In the genomic region with DNA sequence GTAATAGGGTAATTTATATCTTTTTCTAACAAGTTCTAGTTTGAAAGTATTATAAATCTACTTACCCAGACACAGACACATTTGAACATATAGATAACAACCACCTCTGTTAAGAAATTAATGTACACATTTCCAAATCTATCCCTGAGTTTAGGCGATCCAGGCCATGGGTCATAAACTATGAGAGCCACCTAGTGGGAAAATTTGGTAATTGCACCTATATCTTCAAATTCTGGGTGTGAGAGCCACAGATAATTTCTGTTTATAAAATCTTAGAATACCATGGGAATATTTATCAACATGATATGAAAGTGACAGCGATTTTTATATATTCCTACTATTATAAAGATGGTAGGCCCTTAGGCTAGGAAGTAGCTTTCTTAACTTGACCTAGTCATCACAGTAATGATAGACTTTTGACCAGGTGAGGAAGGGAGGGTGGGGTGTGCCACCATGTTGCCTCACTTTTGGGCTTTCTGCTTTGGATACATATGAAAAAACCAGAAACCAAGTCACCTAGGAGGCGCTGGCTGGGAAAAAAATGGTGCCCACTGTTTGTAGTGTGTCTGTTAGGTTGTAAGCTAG, we compare ENCODE assay signal across 8 cellular contexts. TPM values are rescaled to one million over a fixed set of nuclear protein-coding genes. Genes with fewer than 3 reads are reported as not detected.
A peak's percentile ranks its signal among the peaks of the same experiment; 100 is the strongest.
DNase-seq lines count a peak whose midpoint lies in the region; TF ChIP-seq lines count a peak whose summit lies in the region.

No MANE protein-coding gene starts in this region.

- H3K4me3 ChIP-seq in A673 (ENCODE audit: low read depth, low read length, poor library complexity, severe bottlenecking) (no peak overlapping the region), neutrophil (ENCODE audit: low read depth in 1 of 2, low read length in 1 of 2) (no peak overlapping the region)

- H3K4me1 ChIP-seq in A673 (ENCODE audit: insufficient read depth, low read length, poor library complexity, severe bottlenecking) (peaks cover 5% of the 10 kb centered on the region), neutrophil (ENCODE audit: control insufficient read depth in 1 of 2, insufficient read depth in 1 of 2, low read depth in 1 of 2, low read length in 1 of 2) (peaks cover 15 to 30% of the 10 kb centered on the region in 2 experiments)

- TF ChIP-seq CTCF in A673 (conservative IDR thresholded peaks at IDR 0.05; ENCODE audit: low read depth, low read length) = peak; percentile 83
- TF ChIP-seq CTCF in neutrophil (IDR thresholded peaks at IDR 0.05) = peak; percentile 88

- H3K27me3 ChIP-seq in A673 (replicated peaks; ENCODE audit: insufficient read depth, low read depth, low read length, poor library complexity) = no peaks in the 10 kb centered on the region
- no peaks in the 10 kb centered on the region for H3K27me3 ChIP-seq in neutrophil

- POLR2A ChIA-PET in A673 (lab: Charles Lee; ENCODE audit: low non-redundant PET) = no interaction called here

- H3K9me3 ChIP-seq in A673 (ENCODE audit: low read depth, low read length, poor library complexity, severe bottlenecking) = no peaks in the 10 kb centered on the region
- H3K9me3 ChIP-seq in neutrophil = no peaks in the 10 kb centered on the region

- no peak overlapping the region for H3K27ac ChIP-seq in A673 (ENCODE audit: low read depth, low read length, poor library complexity, severe bottlenecking)
- peak overlapping the region; percentile 82 for H3K27ac ChIP-seq in epithelial cell of prostate
- H3K27ac ChIP-seq in neutrophil = no peak overlapping the region

- BruUV-seq in A673 (replicated peaks; lab: Mats Ljungman, UMichigan) = no TSS peak

- CTCF ChIA-PET in A673 (lab: Charles Lee) = interaction anchor here (0.6 to 1.2 kb wide), 6 partner anchors 11 to 173 kb away, joined by 3 to 5 read pairs (median 4); no protein-coding TSS in a partner anchor

- DNase-seq in A673 (ENCODE audit: low spot score) (peak; percentile 65), GDM1 (lab: John Stamatoyannopoulos, UW) (peak; percentile 41), HuH-7 (ENCODE audit: low spot score) (peak; percentile 83), RKO (ENCODE audit: low spot score) (peak; percentile 71), epithelial cell of prostate (ENCODE audit: low read depth, low spot score) (no peak)
- no peak for DNase-seq in activated effector memory CD4-positive, alpha-beta T cell treated with anti-CD3 and anti-CD28 coated beads, Interleukin-2, amount 50 U/mL, for 16 hours
- no peak for DNase-seq in activated CD4-positive, alpha-beta T cell treated with anti-CD3 and anti-CD28 coated beads, Interleukin-2, amount 50 U/mL, for 1 hour

- H3K36me3 ChIP-seq in A673 (ENCODE audit: insufficient read depth, low read length, poor library complexity, severe bottlenecking) = no peaks in the 10 kb centered on the region
- no peaks in the 10 kb centered on the region for H3K36me3 ChIP-seq in neutrophil

- intact Hi-C loops in A673 (cut with micrococcal nuclease; ENCODE audit: unreplicated experiment) = loop anchor here (1.0 to 5.0 kb wide), 2 partner anchors 109 to 176 kb away; no protein-coding TSS in a partner anchor

RNA-seq across cellular contexts. Expression of gene EPHA1, which starts 8.0 kb away (rescaled TPM):
- total RNA-seq in A673 (2021) = 1.2 and 1.7 TPM in 2 replicates

RNA-seq across cellular contexts. Expression of gene TAS2R60, which starts 26.6 kb away (rescaled TPM):
- not detected in 2 replicates for total RNA-seq in A673 (2021)

RNA-seq across cellular contexts. Expression of gene ZYX, which starts 35.5 kb away (rescaled TPM):
- 130 and 132 TPM in 2 replicates for total RNA-seq in A673 (2021)

RNA-seq across cellular contexts. Expression of gene FAM131B, which starts 54.1 kb away (rescaled TPM):
- total RNA-seq in A673 (2021) = 1.8 and 1.9 TPM in 2 replicates

Comparison
In these comparisons a context has a peak if more than half of its experiments do, and no peak if none do; other contexts are left out.
1. DNase-seq: peak in A673 (single experiment), GDM1 (single experiment), HuH-7 (single experiment) and RKO (single experiment); none in epithelial cell of prostate (single experiment), activated effector memory CD4-positive, alpha-beta T cell treated with anti-CD3 and anti-CD28 coated beads, Interleukin-2, amount 50 U/mL, for 16 hours (single experiment) and activated CD4-positive, alpha-beta T cell treated with anti-CD3 and anti-CD28 coated beads, Interleukin-2, amount 50 U/mL, for 1 hour (single experiment).